In genomic region chr11:107043242-107043991, GRCh38 we compare ENCODE assay signal across 8 cellular contexts. TPM values are rescaled to one million over a fixed set of nuclear protein-coding genes. Genes with fewer than 3 reads are reported as not detected.
DNase-seq lines count a peak whose midpoint lies in the region; ATAC-seq and TF ChIP-seq lines count a peak whose summit lies in the region.

No MANE protein-coding gene starts in this region.

- TF ChIP-seq RAD21 in IMR-90 (IDR thresholded peaks at IDR 0.05; ENCODE audit: low read length) = no peak

- no peak overlapping the region for H4K8ac ChIP-seq in IMR-90 (ENCODE audit: low read depth in 2 of 2, low read length in 2 of 2)

- H2BK15ac ChIP-seq in IMR-90 (ENCODE audit: low read depth, low read length) = no peak overlapping the region

- H3K4me1 ChIP-seq in IMR-90 (ENCODE audit: control insufficient read depth, insufficient read depth, low read length) (no peaks in the 10 kb centered on the region), psoas muscle (no peaks in the 10 kb centered on the region)

- H3K27me3 ChIP-seq in IMR-90 (ENCODE audit: control insufficient read depth, insufficient read depth, low read length) = no peaks in the 10 kb centered on the region
- no peaks in the 10 kb centered on the region for H3K27me3 ChIP-seq in psoas muscle (ENCODE audit: insufficient read depth in 3 of 3, low read length in 2 of 3)

- no peak overlapping the region for H3K4ac ChIP-seq in IMR-90 (ENCODE audit: low read depth, low read length)

- no CpG with 5 or more reads among the region's 4 CpGs for WGBS in IMR-90 (ENCODE audit: extremely low coverage in 2 of 2, insufficient read length in 1 of 2), 2 experiments
- 65 to 75% (median 75%) methylated on average over 4 of the region's 4 CpGs for WGBS in psoas muscle, 3 donors

- H4K20me1 ChIP-seq in IMR-90 (ENCODE audit: insufficient read depth, low read length) = no peaks in the 10 kb centered on the region

- H3K4me3 ChIP-seq in IMR-90 (ENCODE audit: insufficient read depth, low read depth, low read length) (no peak overlapping the region), fibroblast of the aortic adventitia (ENCODE audit: low read depth, low read length) (no peak overlapping the region), psoas muscle (no peak overlapping the region)

- no peak overlapping the region for H2BK20ac ChIP-seq in IMR-90 (ENCODE audit: low read depth, low read length)

- dilution Hi-C loops in IMR-90 (cut with HindIII; ENCODE audit: low sequenced_read_pairs, unreplicated experiment) = no loop called here

- H3K27ac ChIP-seq in IMR-90 (ENCODE audit: insufficient read depth, low read length) (no peak overlapping the region), psoas muscle (no peak overlapping the region)

- in situ Hi-C loops in IMR-90 (cut with MboI; ENCODE audit: low sequenced_read_pairs) = no loop called here

- no peak overlapping the region for H4K91ac ChIP-seq in IMR-90 (ENCODE audit: insufficient read depth, low read depth, low read length)

- no peak overlapping the region for H2BK5ac ChIP-seq in IMR-90 (ENCODE audit: low read depth, low read length, poor library complexity, severe bottlenecking)

- DNase-seq in GM04504 (ENCODE audit: low read depth) (peak; percentile 83), IMR-90 (peak; percentile 82), fibroblast of the aortic adventitia (ENCODE audit: low read depth) (peak; percentile 95), psoas muscle (no peak), middle frontal gyrus (ENCODE audit: extremely low spot score, low spot score) (no peak), erythroblast (lab: John Stamatoyannopoulos, UW) (no peak), nucleus accumbens (lab: John Stamatoyannopoulos, UW) (no peak)

- POLR2A ChIA-PET in IMR-90 (lab: Charles Lee; ENCODE audit: unreplicated experiment) = no interaction called here

- no peak overlapping the region for H2AK9ac ChIP-seq in IMR-90 (replicated peaks; ENCODE audit: low read depth, low read length, poor library complexity)

- no peak for TF ChIP-seq POLR2A in IMR-90 (IDR thresholded peaks at IDR 0.05; ENCODE audit: low read depth, low read length)
- TF ChIP-seq POLR2A in erythroblast (IDR thresholded peaks at IDR 0.05; ENCODE audit: low read length) = no peak

- H2AFZ ChIP-seq in IMR-90 (replicated peaks; ENCODE audit: low read length, poor library complexity) = no peak overlapping the region

- no peaks in the 10 kb centered on the region for H3K9me3 ChIP-seq in IMR-90 (ENCODE audit: control insufficient read depth, insufficient read depth, low read length)
- no peaks in the 10 kb centered on the region for H3K9me3 ChIP-seq in psoas muscle

- H3K56ac ChIP-seq in IMR-90 (ENCODE audit: extremely low read depth, insufficient read depth, low read length) = no peak overlapping the region

- TF ChIP-seq CTCF in IMR-90 (conservative IDR thresholded peaks at IDR 0.05; ENCODE audit: low read depth, low read length) = no peak
- TF ChIP-seq CTCF in fibroblast of the aortic adventitia (IDR thresholded peaks at IDR 0.05; ENCODE audit: insufficient read depth, low read length) = no peak
- TF ChIP-seq CTCF in psoas muscle (IDR thresholded peaks at IDR 0.05) = no peak

- no TSS peak for BruUV-seq in IMR-90 (replicated peaks; lab: Mats Ljungman, UMichigan)

- CTCF ChIA-PET in IMR-90 (lab: Yijun Ruan, JAX) = interaction anchor here (0.6 to 1.0 kb wide), 2 partner anchors 18 to 723 kb away, joined by 3 read pairs; no protein-coding TSS in a partner anchor

- no peak overlapping the region for H3K14ac ChIP-seq in IMR-90 (replicated peaks; ENCODE audit: low read depth, low read length)

- no peak overlapping the region for H2AK5ac ChIP-seq in IMR-90 (ENCODE audit: low read depth, low read length)

- no peak overlapping the region for H3K23ac ChIP-seq in IMR-90 (ENCODE audit: low read depth, low read length)

- peak; percentile 83 for ATAC-seq in GM21786 (IDR thresholded peaks at IDR 0.05; ENCODE audit: unreplicated experiment)
- ATAC-seq in IMR-90 (ENCODE audit: low read depth) = peak; percentile 66
- ATAC-seq in psoas muscle = no peak

- no peak overlapping the region for H3K9ac ChIP-seq in IMR-90 (ENCODE audit: low read depth, low read length)

- no peak overlapping the region for H3K4me2 ChIP-seq in IMR-90 (ENCODE audit: low read depth, low read length)

- no peak overlapping the region for H3K18ac ChIP-seq in IMR-90 (ENCODE audit: low read depth, low read length)

- intact Hi-C loops in IMR-90 (cut with micrococcal nuclease) = no loop called here
- intact Hi-C loops in psoas muscle (cut with DNase I) = no loop called here

- H3K79me1 ChIP-seq in IMR-90 (ENCODE audit: low read depth in 1 of 2, low read length in 2 of 2) = no peaks in the 10 kb centered on the region

- H3K36me3 ChIP-seq in IMR-90 (ENCODE audit: control insufficient read depth, insufficient read depth, low read length) (no peaks in the 10 kb centered on the region), psoas muscle (ENCODE audit: insufficient read depth in 1 of 2, low read depth in 1 of 2) (no peaks in the 10 kb centered on the region)

- H3K9me1 ChIP-seq in IMR-90 (ENCODE audit: insufficient read depth, low read length) = no peaks in the 10 kb centered on the region

- no peak overlapping the region for H4K5ac ChIP-seq in IMR-90 (ENCODE audit: low read depth, low read length)

- H2BK120ac ChIP-seq in IMR-90 (ENCODE audit: low read depth, low read length) = no peak overlapping the region

TF ChIP-seq in IMR-90, 13 proteins besides CTCF, POLR2A, EP300 and RAD21:
- TF ChIP-seq RCOR1 (IDR thresholded peaks at IDR 0.05; ENCODE audit: insufficient replicate concordance, low read length) (no peak), FOS (IDR thresholded peaks at IDR 0.05; ENCODE audit: low read depth, low read length) (no peak), MAFK (IDR thresholded peaks at IDR 0.05; ENCODE audit: low read depth, low read length) (0 out of 2 replicates have a peak, but pooled peaks have one; percentile 4), CEBPB (IDR thresholded peaks at IDR 0.05; ENCODE audit: low read depth, low read length) (no peak)

RNA-seq across cellular contexts. Expression of gene GUCY1A2, which starts 25.1 kb away (rescaled TPM):
- total RNA-seq in IMR-90 (2012; rRNA removed) (under 0.01 TPM in 2 replicates), fibroblast of the aortic adventitia (ENCODE audit: low replicate concordance) (1.1 and 1.6 TPM in 2 replicates), psoas muscle (10 to 100 TPM in 3 of 4 donors, 1 to 10 TPM in 1; 9.4 to 18.5 (median 11.5) TPM)
- polyA plus RNA-seq in IMR-90 (2012; rRNA removed) (0.03 TPM in 1 of 2 replicates, not detected in the other), psoas muscle (1 to 10 TPM in 1 of 3 donors, under 1 TPM in 2; 0.57 to 1.6 (median 0.86) TPM)
- polyA plus RNA-seq in IMR-90 (2012; cell fraction: cytosol; rRNA removed) = not detected in 2 replicates
- 0.02 TPM in 1 of 2 replicates, not detected in the other for polyA plus RNA-seq in IMR-90 (2012; cell fraction: nucleus; rRNA removed; ENCODE audit: low replicate concordance)

Comparison
In these comparisons a context has a peak if more than half of its experiments do, and no peak if none do; other contexts are left out.
1. DNase-seq: peak in GM04504 (single experiment), IMR-90 (single experiment) and fibroblast of the aortic adventitia (single experiment); none in psoas muscle (0 of 2), middle frontal gyrus (single experiment), erythroblast (0 of 2) and nucleus accumbens (0 of 56).
2. ATAC-seq: peak in GM21786 (single experiment) and IMR-90 (single experiment); none in psoas muscle (0 of 4).